In the genomic region with DNA sequence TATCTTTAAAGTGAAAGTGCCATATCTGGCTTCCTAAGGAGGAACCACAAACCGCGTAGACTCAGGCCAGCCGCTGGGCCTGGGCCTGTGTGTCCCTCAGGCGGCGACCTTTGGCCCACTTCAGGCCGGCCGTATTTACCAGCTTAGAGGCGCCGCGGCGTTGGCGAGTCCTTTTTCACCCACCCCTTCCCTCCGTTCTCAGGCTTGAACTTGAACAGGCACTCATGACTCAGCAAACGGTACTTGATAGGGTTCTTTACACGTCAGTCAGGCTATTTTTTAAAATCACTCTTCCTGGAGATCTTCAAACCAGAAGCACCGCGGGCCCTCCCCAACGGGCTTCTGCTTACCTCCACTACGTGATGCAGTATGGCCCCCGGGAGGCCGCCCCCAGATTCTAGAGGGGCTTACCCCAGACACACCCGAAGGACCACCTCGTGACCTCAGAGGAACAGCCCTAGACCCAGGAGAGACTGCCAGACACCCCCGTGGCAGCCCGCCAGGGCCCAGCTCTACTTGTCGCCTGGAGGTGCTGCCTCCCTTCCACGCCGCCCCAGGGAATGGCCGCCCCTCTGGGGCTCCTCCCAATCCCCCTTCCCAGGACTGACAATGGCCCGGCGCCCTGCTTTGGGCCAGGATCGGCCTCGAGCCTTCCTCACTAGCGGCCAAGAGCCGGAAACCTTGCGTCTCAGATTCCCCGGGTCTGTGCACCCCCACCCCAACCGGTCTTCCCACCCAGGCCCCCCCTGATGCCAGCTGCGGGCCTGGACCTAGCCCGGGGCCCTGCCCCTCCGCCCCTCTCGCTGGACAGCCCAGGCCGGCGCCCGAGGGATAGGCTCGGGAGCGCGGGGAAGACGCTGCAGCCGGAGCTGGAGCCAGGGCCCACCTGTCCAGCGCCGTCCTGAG, we compare ENCODE assay signal across 8 cellular contexts. TPM values are rescaled to one million over a fixed set of nuclear protein-coding genes. Genes with fewer than 3 reads are reported as not detected.
A peak's percentile ranks its signal among the peaks of the same experiment; 100 is the strongest.
DNase-seq lines count a peak whose midpoint lies in the region; ATAC-seq and TF ChIP-seq lines count a peak whose summit lies in the region.

No MANE protein-coding gene starts in this region.

- no peaks in the 10 kb centered on the region for H3K9me3 Mint-ChIP-seq in activated naive CD8-positive, alpha-beta T cell (ENCODE audit: low read depth)
- no peaks in the 10 kb centered on the region for H3K9me3 Mint-ChIP-seq in osteocyte (ENCODE audit: unreplicated experiment)

- TF ChIP-seq CTCF in AG04450 (IDR thresholded peaks at IDR 0.05; ENCODE audit: low read depth, low read length) = no peak
- no peak for TF ChIP-seq CTCF in osteocyte (IDR thresholded peaks at IDR 0.05)

- H3K27ac Mint-ChIP-seq in activated naive CD8-positive, alpha-beta T cell = peak overlapping the region; percentile 89
- peak overlapping the region; percentile 95 for H3K27ac Mint-ChIP-seq in osteocyte (ENCODE audit: unreplicated experiment)

- H3K36me3 ChIP-seq in thymus (ENCODE audit: control insufficient read depth, insufficient read depth) = no peaks in the 10 kb centered on the region

- H3K4me3 ChIP-seq in AG04450 (ENCODE audit: low read depth, low read length) = peak overlapping the region; percentile 37
- peak overlapping the region; percentile 52 for H3K4me3 ChIP-seq in thymus (ENCODE audit: low read length)

- H3K27me3 ChIP-seq in AG04450 (ENCODE audit: control insufficient read depth, insufficient read depth, low read length) = no peaks in the 10 kb centered on the region
- H3K27me3 ChIP-seq in thymus (ENCODE audit: control insufficient read depth, insufficient read depth) = no peaks in the 10 kb centered on the region

- H3K9me3 ChIP-seq in AG04450 (ENCODE audit: control insufficient read depth, insufficient read depth, low read length) (no peaks in the 10 kb centered on the region; the same call in 1 of the 2 replicates), thymus (ENCODE audit: control insufficient read depth) (no peaks in the 10 kb centered on the region)

- H3K36me3 Mint-ChIP-seq in activated naive CD8-positive, alpha-beta T cell = no peaks in the 10 kb centered on the region
- no peaks in the 10 kb centered on the region for H3K36me3 Mint-ChIP-seq in osteocyte (ENCODE audit: unreplicated experiment)

- peaks cover 10% of the 10 kb centered on the region for H3K4me1 Mint-ChIP-seq in activated naive CD8-positive, alpha-beta T cell (ENCODE audit: low read depth)
- peaks cover 34% of the 10 kb centered on the region for H3K4me1 Mint-ChIP-seq in osteocyte (ENCODE audit: unreplicated experiment)

- intact Hi-C loops in head of caudate nucleus (cut with DNase I) = loop anchor here (5.0 kb wide), 1 partner anchor 35 kb away; a partner anchor contains a TSS

- no peaks in the 10 kb centered on the region for H3K4me1 ChIP-seq in thymus (ENCODE audit: control insufficient read depth, insufficient read depth, low read length)

- POLR2A ChIA-PET in AG04450 (lab: Yijun Ruan, JAX) = interaction anchor here (0.6 to 2.6 kb wide), 5 partner anchors 16 to 48 kb away, joined by 5 to 13 read pairs (median 7); a partner anchor contains a TSS

- 9% methylated on average over 52 of the region's 52 CpGs for WGBS in thymus

- H3K4me3 Mint-ChIP-seq in activated naive CD8-positive, alpha-beta T cell = peak overlapping the region; percentile 89
- peak overlapping the region; percentile 16 for H3K4me3 Mint-ChIP-seq in osteocyte (ENCODE audit: unreplicated experiment)

- H3K27me3 Mint-ChIP-seq in activated naive CD8-positive, alpha-beta T cell = no peaks in the 10 kb centered on the region
- H3K27me3 Mint-ChIP-seq in osteocyte (ENCODE audit: unreplicated experiment) = no peaks in the 10 kb centered on the region

- H3K27ac ChIP-seq in AG04450 (ENCODE audit: low read depth, low read length) (peak overlapping the region; percentile 89), thymus (ENCODE audit: low read depth) (peak overlapping the region; percentile 82)

- DNase-seq in AG04450 (ENCODE audit: low read depth, low spot score) (peak; percentile 87), SK-N-DZ (ENCODE audit: low spot score) (peak; percentile 88), head of caudate nucleus (peak; percentile 67 to 94 (median 85)), osteocyte (ENCODE audit: extremely low spot score, unreplicated experiment) (peak; percentile 90)

- peak; percentile 86 for ATAC-seq in GM19035 (IDR thresholded peaks at IDR 0.05; ENCODE audit: unreplicated experiment)
- peak; percentile 91 for ATAC-seq in HG03354 (IDR thresholded peaks at IDR 0.05; ENCODE audit: poor library complexity, severe bottlenecking, unreplicated experiment)

- CTCF ChIA-PET in AG04450 (lab: Charles Lee) = interaction anchor here (0.6 to 2.2 kb wide), 6 partner anchors 9 to 91 kb away, joined by 3 to 20 read pairs (median 4); no protein-coding TSS in a partner anchor

RNA-seq across cellular contexts. Expression of a gene that starts 33.8 kb away (rescaled TPM):
- polyA plus RNA-seq in AG04450 (2011; rRNA removed) (12.8 and 15.3 TPM in 2 replicates), thymus (19.5 TPM)
- polyA minus RNA-seq in AG04450 (2011; rRNA and poly(A)+ RNA removed) = 10.9 and 13.4 TPM in 2 replicates
- 72.2 and 75.4 TPM in 2 replicates for polyA plus RNA-seq in SK-N-DZ (2014; cell fraction: cytosol; rRNA removed)
- polyA plus RNA-seq in SK-N-DZ (2014; cell fraction: nucleus; rRNA removed) = 98.5 and 109 TPM in 2 replicates
- total RNA-seq in osteocyte = 9.0 and 9.2 TPM in 2 replicates

RNA-seq across cellular contexts. Expression of a gene that starts 39.4 kb away (rescaled TPM):
- polyA plus RNA-seq in AG04450 (2011; rRNA removed) = 21.1 and 21.9 TPM in 2 replicates
- 12.0 and 17.6 TPM in 2 replicates for polyA minus RNA-seq in AG04450 (2011; rRNA and poly(A)+ RNA removed)
- polyA plus RNA-seq in SK-N-DZ (2014; cell fraction: cytosol; rRNA removed) = 15.1 and 16.8 TPM in 2 replicates
- 39.0 and 48.1 TPM in 2 replicates for polyA plus RNA-seq in SK-N-DZ (2014; cell fraction: nucleus; rRNA removed)
- 49.4 and 58.6 TPM in 2 replicates for total RNA-seq in osteocyte
- 66.4 TPM for polyA plus RNA-seq in thymus

Comparison
In these comparisons a context has a peak if more than half of its experiments do, and no peak if none do; other contexts are left out.
1. Peak in every context shown above with its lines: DNase-seq, ATAC-seq, H3K4me3 ChIP-seq and H3K27ac ChIP-seq.